Comparison of ENCODE assay signal across 21 cellular contexts in the genomic region with DNA sequence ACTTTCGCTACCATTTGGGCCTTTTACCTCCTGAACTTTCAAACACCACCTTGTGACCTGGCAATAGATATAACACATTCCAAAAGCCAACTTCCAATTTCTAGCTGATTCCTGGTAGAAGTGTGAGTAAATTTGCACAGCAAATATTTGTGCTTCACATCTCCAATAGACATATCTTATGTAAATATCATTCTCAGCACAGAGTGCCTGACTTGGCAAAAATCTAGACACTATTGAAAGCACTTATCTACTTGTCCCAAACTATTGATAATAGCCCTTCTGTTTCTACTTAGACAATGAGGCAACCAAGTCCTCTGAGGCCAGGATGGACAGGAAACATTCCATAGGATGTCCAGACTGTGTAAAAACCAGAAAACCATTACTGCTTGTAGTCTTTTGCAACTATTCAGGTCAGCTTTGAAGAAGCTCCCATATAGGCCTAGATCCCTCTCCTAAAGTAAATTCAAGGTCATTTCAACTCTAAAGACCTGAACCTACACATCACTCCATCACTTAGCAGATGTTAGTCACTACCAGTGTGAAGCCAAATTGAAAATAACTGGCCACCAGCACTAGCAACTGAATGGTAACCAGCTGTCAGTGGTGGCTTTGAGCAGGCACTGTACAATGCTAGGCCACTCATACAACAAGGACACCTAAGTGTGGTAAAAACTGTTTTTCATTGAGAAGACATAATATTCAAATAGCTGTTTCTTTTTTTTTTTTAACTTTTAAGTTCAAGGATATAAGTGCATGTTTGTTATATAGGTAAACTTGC.
DNase-seq lines count a peak whose midpoint lies in the region; ATAC-seq and TF ChIP-seq lines count a peak whose summit lies in the region.
"Had no signal": no experiment of that assay in that cellular context is flagged by ENCODE, and none has a peak within 500 bp of the region (broad histone marks: within the 10 kb centered on the region; RNA-seq: fewer than 3 reads in every experiment).

No MANE protein-coding gene starts in this region.

- no peaks in the 10 kb centered on the region for H3K9me3 ChIP-seq in liver (ENCODE audit: control insufficient read depth in 4 of 4, low read length in 3 of 4)
- H3K9me3 ChIP-seq: BE2C, SJCRH30 had no signal

- no peaks in the 10 kb centered on the region for H3K36me3 ChIP-seq in liver (ENCODE audit: control insufficient read depth in 4 of 4, insufficient read depth in 3 of 4, low read depth in 1 of 4, low read length in 3 of 4)
- H3K36me3 ChIP-seq: BE2C, SJCRH30 had no signal

- no peak for TF ChIP-seq RAD21 in liver (IDR thresholded peaks at IDR 0.05)

- peak; percentile 66 for DNase-seq in NCI-H1092 treated with DMSO at 0.1 percent for 48 hours (lab: John Stamatoyannopoulos, UW)
- no peak for DNase-seq in NCI-H1092 (lab: John Stamatoyannopoulos, UW)
- DNase-seq in WTC11 (ENCODE audit: low spot score), result no peak
- no peak for DNase-seq in germinal center (ENCODE audit: low spot score)
- no peak for DNase-seq in NOMO-1 treated with dmso at 0.1 percent for 144 hours (lab: John Stamatoyannopoulos, UW; ENCODE audit: unreplicated experiment)
- DNase-seq: Calu3; CD4-positive, alpha-beta T cell; H7; NCI-H1436 treated with DMSO at 0.1 percent for 48 hours; NCI-H524 treated with DMSO at 0.1 percent for 48 hours; NK-92 treated with Interleukin-12 subunit alpha and Interleukin-12 subunit beta, amount 100 ng/mL, for 24 hours; PC-3 had no signal

- no peaks in the 10 kb centered on the region for H3K27me3 Mint-ChIP-seq in WTC11 (ENCODE audit: low read depth)
- H3K27me3 Mint-ChIP-seq: CD4-positive, alpha-beta T cell had no signal

- H3K9me3 Mint-ChIP-seq in WTC11, result no peaks in the 10 kb centered on the region
- H3K9me3 Mint-ChIP-seq: CD4-positive, alpha-beta T cell had no signal

- CTCF ChIA-PET in WTC11 (lab: Charles Lee), result no interaction called here

- H3K4me3 ChIP-seq in liver (ENCODE audit: low read depth in 1 of 3, low read length in 3 of 3), result no peak overlapping the region
- H3K4me3 ChIP-seq: K562, SJCRH30 had no signal

- H3K4me1 Mint-ChIP-seq in WTC11, result no peaks in the 10 kb centered on the region

- WGBS in liver, result 39% methylated on average over 1 of the region's 1 CpG

- no peak overlapping the region for H3K9ac ChIP-seq in liver (ENCODE audit: low read depth in 1 of 2, low read length in 2 of 2)

- no peak overlapping the region for H3K4me3 Mint-ChIP-seq in WTC11
- H3K4me3 Mint-ChIP-seq: CD4-positive, alpha-beta T cell had no signal

- POLR2A ChIA-PET in WTC11 (lab: Charles Lee), result no interaction called here

- H3K36me3 Mint-ChIP-seq in WTC11, result no peaks in the 10 kb centered on the region

- H3K27me3 ChIP-seq in liver (ENCODE audit: control insufficient read depth in 4 of 4, insufficient read depth in 4 of 4, low read length in 3 of 4), result peaks cover 0 to 12% (median 7%) of the 10 kb centered on the region in 4 donors
- H3K27me3 ChIP-seq: BE2C, SJCRH30 had no signal

- no peak overlapping the region for H3K27ac ChIP-seq in liver (ENCODE audit: low read depth in 1 of 2, low read length in 2 of 2)
- H3K27ac ChIP-seq: 22Rv1, HL-60, RWPE1, SJCRH30 had no signal

- no peak overlapping the region for H3K27ac Mint-ChIP-seq in WTC11
- H3K27ac Mint-ChIP-seq: CD4-positive, alpha-beta T cell had no signal

- TF ChIP-seq CTCF in WTC11 (IDR thresholded peaks at IDR 0.05) (no peak), liver (IDR thresholded peaks at IDR 0.05; ENCODE audit: low read depth, low read length, missing input control) (no peak)

- H3K4me1 ChIP-seq in liver (ENCODE audit: control insufficient read depth in 4 of 4, insufficient read depth in 4 of 4, low read length in 3 of 4), result no peaks in the 10 kb centered on the region
- H3K4me1 ChIP-seq: BE2C, SJCRH30 had no signal

- ATAC-seq in WTC11, result no peak
- no peak for ATAC-seq in SK-N-SH treated with all-trans-retinoic acid at 6 μM for 48 hours
- ATAC-seq in HG02870 (IDR thresholded peaks at IDR 0.05; ENCODE audit: unreplicated experiment), result no peak
- ATAC-seq: K562, PC-3 had no signal

TF ChIP-seq in WTC11, 78 proteins besides CTCF, POLR2A, EP300 and RAD21:
- TF ChIP-seq GABPB1 (CRISPR knock-in tag; IDR thresholded peaks at IDR 0.05) (0 out of 2 replicates have a peak, but pooled peaks have one; percentile 35), SMAD4 (CRISPR knock-in tag; IDR thresholded peaks at IDR 0.05) (no peak)

TF ChIP-seq in liver, 16 proteins besides CTCF, POLR2A, EP300 and RAD21 (continues in another document):
- TF ChIP-seq HNF4G (IDR thresholded peaks at IDR 0.05), result no peak
- TF ChIP-seq NR2F2 (IDR thresholded peaks at IDR 0.05), result no peak
- TF ChIP-seq SP1 (IDR thresholded peaks at IDR 0.05), result no peak
- no peak for TF ChIP-seq GABPA (IDR thresholded peaks at IDR 0.05 in 1 of 2, conservative IDR thresholded peaks at IDR 0.05 in 1 of 2)
- TF ChIP-seq, protein P1, sequence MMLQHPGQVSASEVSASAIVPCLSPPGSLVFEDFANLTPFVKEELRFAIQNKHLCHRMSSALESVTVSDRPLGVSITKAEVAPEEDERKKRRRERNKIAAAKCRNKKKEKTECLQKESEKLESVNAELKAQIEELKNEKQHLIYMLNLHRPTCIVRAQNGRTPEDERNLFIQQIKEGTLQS (IDR thresholded peaks at IDR 0.05), result no peak
- no peak for TF ChIP-seq JUND (IDR thresholded peaks at IDR 0.05)
- TF ChIP-seq EGR1 (IDR thresholded peaks at IDR 0.05; ENCODE audit: low read depth in 2 of 2), result no peak
- TF ChIP-seq HNF4A (conservative IDR thresholded peaks at IDR 0.05), result peak; percentile 6 to 35
- peak; percentile 52 for TF ChIP-seq FOXA2 (IDR thresholded peaks at IDR 0.05)
- TF ChIP-seq RXRA (IDR thresholded peaks at IDR 0.05), result peak in 1 of 2 donors; percentile 51
- TF ChIP-seq, protein P2, sequence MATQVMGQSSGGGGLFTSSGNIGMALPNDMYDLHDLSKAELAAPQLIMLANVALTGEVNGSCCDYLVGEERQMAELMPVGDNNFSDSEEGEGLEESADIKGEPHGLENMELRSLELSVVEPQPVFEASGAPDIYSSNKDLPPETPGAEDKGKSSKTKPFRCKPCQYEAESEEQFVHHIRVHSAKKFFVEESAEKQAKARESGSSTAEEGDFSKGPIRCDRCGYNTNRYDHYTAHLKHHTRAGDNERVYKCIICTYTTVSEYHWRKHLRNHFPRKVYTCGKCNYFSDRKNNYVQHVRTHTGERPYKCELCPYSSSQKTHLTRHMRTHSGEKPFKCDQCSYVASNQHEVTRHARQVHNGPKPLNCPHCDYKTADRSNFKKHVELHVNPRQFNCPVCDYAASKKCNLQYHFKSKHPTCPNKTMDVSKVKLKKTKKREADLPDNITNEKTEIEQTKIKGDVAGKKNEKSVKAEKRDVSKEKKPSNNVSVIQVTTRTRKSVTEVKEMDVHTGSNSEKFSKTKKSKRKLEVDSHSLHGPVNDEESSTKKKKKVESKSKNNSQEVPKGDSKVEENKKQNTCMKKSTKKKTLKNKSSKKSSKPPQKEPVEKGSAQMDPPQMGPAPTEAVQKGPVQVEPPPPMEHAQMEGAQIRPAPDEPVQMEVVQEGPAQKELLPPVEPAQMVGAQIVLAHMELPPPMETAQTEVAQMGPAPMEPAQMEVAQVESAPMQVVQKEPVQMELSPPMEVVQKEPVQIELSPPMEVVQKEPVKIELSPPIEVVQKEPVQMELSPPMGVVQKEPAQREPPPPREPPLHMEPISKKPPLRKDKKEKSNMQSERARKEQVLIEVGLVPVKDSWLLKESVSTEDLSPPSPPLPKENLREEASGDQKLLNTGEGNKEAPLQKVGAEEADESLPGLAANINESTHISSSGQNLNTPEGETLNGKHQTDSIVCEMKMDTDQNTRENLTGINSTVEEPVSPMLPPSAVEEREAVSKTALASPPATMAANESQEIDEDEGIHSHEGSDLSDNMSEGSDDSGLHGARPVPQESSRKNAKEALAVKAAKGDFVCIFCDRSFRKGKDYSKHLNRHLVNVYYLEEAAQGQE (IDR thresholded peaks at IDR 0.05), result no peak

TF ChIP-seq in SK-N-SH treated with all-trans-retinoic acid at 6 μM for 48 hours, 23 proteins besides CTCF, POLR2A, EP300 and RAD21 (continues in another document):
- no peak for TF ChIP-seq BACH2 (CRISPR knock-in tag; IDR thresholded peaks at IDR 0.05; ENCODE audit: borderline replicate concordance)
- TF ChIP-seq ISL1 (CRISPR knock-in tag; IDR thresholded peaks at IDR 0.05), result no peak
- TF ChIP-seq TCF4 (CRISPR knock-in tag; IDR thresholded peaks at IDR 0.05; ENCODE audit: borderline replicate concordance), result no peak
- no peak for TF ChIP-seq CSDC2 (CRISPR knock-in tag; IDR thresholded peaks at IDR 0.05)
- no peak for TF ChIP-seq ARNTL (CRISPR knock-in tag; IDR thresholded peaks at IDR 0.05; ENCODE audit: borderline replicate concordance, low read depth)
- TF ChIP-seq, protein P3, sequence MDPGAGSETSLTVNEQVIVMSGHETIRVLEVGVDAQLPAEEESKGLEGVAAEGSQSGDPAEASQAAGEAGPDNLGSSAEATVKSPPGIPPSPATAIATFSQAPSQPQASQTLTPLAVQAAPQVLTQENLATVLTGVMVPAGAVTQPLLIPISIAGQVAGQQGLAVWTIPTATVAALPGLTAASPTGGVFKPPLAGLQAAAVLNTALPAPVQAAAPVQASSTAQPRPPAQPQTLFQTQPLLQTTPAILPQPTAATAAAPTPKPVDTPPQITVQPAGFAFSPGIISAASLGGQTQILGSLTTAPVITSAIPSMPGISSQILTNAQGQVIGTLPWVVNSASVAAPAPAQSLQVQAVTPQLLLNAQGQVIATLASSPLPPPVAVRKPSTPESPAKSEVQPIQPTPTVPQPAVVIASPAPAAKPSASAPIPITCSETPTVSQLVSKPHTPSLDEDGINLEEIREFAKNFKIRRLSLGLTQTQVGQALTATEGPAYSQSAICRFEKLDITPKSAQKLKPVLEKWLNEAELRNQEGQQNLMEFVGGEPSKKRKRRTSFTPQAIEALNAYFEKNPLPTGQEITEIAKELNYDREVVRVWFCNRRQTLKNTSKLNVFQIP (CRISPR knock-in tag; IDR thresholded peaks at IDR 0.05; ENCODE audit: borderline replicate concordance, low read depth), result no peak
- TF ChIP-seq OSR1 (CRISPR knock-in tag; IDR thresholded peaks at IDR 0.05), result no peak
- TF ChIP-seq SNAI2 (CRISPR knock-in tag; IDR thresholded peaks at IDR 0.05), result no peak
- TF ChIP-seq ZNF70 (CRISPR knock-in tag; IDR thresholded peaks at IDR 0.05), result no peak
